In genomic region chr2:216319771-216320170, GRCh38 we compare ENCODE assay signal across 22 cellular contexts. TPM values are rescaled to one million over a fixed set of nuclear protein-coding genes. Genes with fewer than 3 reads are reported as not detected.
DNase-seq lines count a peak whose midpoint lies in the region; ATAC-seq and TF ChIP-seq lines count a peak whose summit lies in the region.
"Had no signal": no experiment of that assay in that cellular context is flagged by ENCODE, and none has a peak within 500 bp of the region (broad histone marks: within the 10 kb centered on the region; RNA-seq: fewer than 3 reads in every experiment).

No MANE protein-coding gene starts in this region.

- H3K9ac ChIP-seq in SK-N-SH: no peak overlapping the region
- H3K9ac ChIP-seq in neural progenitor cell: no peak overlapping the region

- H4K20me1 ChIP-seq in SK-N-SH (ENCODE audit: insufficient read depth) (no peaks in the 10 kb centered on the region), neural progenitor cell (ENCODE audit: low read depth) (no peaks in the 10 kb centered on the region)

- H3K4me3 Mint-ChIP-seq in neural progenitor cell: no peak overlapping the region
- H3K4me3 Mint-ChIP-seq: neural crest cell; stimulated activated effector memory CD8-positive, alpha-beta T cell treated with anti-CD3 and anti-CD28 coated beads, Interleukin-12 subunit alpha, Interleukin-12 subunit beta, amount 100 ng/mL, for 72 hours had no signal

- CTCF ChIA-PET in SK-N-SH (lab: Yijun Ruan, JAX): no interaction called here

- peak; percentile 69 for DNase-seq in ELR (ENCODE audit: low read depth)
- no peak for DNase-seq in SK-N-SH
- peak; percentile 36 for DNase-seq in glomerular visceral epithelial cell (ENCODE audit: extremely low spot score)
- DNase-seq in neural progenitor cell (ENCODE audit: low spot score): peak; percentile 79
- DNase-seq in NCI-H187 (lab: John Stamatoyannopoulos, UW): no peak
- DNase-seq in NCI-H345 treated with DMSO at 0.1 percent for 48 hours (lab: John Stamatoyannopoulos, UW; ENCODE audit: unreplicated experiment): no peak
- no peak for DNase-seq in germinal center (ENCODE audit: low spot score)
- DNase-seq: activated CD4-positive, alpha-beta T cell treated with anti-CD3 and anti-CD28 coated beads, Interleukin-2, amount 50 U/mL, for 1 hour; activated T-cell treated with anti-CD3 and anti-CD28 coated beads, Interleukin-2, amount 50 U/mL, for 48 hours; adrenal gland; BE2C; DMS153; KBM-7; NCI-H1417; NCI-H345; trophoblast cell had no signal

- H3K27ac ChIP-seq in SK-N-SH (ENCODE audit: low read depth in 2 of 2, low read length in 1 of 2) (peak overlapping the region in 1 of 2 experiments; percentile 50; a peak in 2 of 4 replicates), neural progenitor cell (no peak overlapping the region)
- H3K27ac ChIP-seq: adrenal gland, hepatocyte had no signal

- H3K4me3 ChIP-seq in SK-N-SH (ENCODE audit: low read depth in 2 of 2, low read length in 1 of 2) (no peak overlapping the region), neural progenitor cell (no peak overlapping the region)
- H3K4me3 ChIP-seq: adrenal gland, hepatocyte had no signal

- H3K4me1 Mint-ChIP-seq in neural progenitor cell: peaks cover 44% of the 10 kb centered on the region

- peaks cover 5 to 28% of the 10 kb centered on the region in 2 experiments; a peak in 3 of 4 replicates for H3K4me1 ChIP-seq in SK-N-SH (ENCODE audit: control insufficient read depth in 1 of 2, insufficient read depth in 2 of 2, low read depth in 1 of 2, low read length in 1 of 2)
- H3K4me1 ChIP-seq in neural progenitor cell: peaks cover 52% of the 10 kb centered on the region

- no peaks in the 10 kb centered on the region for H3K36me3 Mint-ChIP-seq in neural progenitor cell
- H3K36me3 Mint-ChIP-seq: stimulated activated effector memory CD8-positive, alpha-beta T cell treated with anti-CD3 and anti-CD28 coated beads, Interleukin-12 subunit alpha, Interleukin-12 subunit beta, amount 100 ng/mL, for 72 hours had no signal

- H3K27me3 ChIP-seq in SK-N-SH (ENCODE audit: insufficient read depth) (no peaks in the 10 kb centered on the region), neural progenitor cell (no peaks in the 10 kb centered on the region)
- H3K27me3 ChIP-seq: adrenal gland, BE2C had no signal

- TF ChIP-seq EP300 in SK-N-SH (IDR thresholded peaks at IDR 0.05; ENCODE audit: borderline replicate concordance in 1 of 2, low read depth in 1 of 2, low read length in 1 of 2): no peak

- H3K9me3 Mint-ChIP-seq in neural progenitor cell: no peaks in the 10 kb centered on the region
- H3K9me3 Mint-ChIP-seq: neural crest cell; stimulated activated effector memory CD8-positive, alpha-beta T cell treated with anti-CD3 and anti-CD28 coated beads, Interleukin-12 subunit alpha, Interleukin-12 subunit beta, amount 100 ng/mL, for 72 hours had no signal

- no peak overlapping the region for H2AFZ ChIP-seq in SK-N-SH (ENCODE audit: low read depth)
- H2AFZ ChIP-seq in neural progenitor cell (replicated peaks): no peak overlapping the region
- H2AFZ ChIP-seq: hepatocyte had no signal

- H3K4me2 ChIP-seq in SK-N-SH (peak overlapping the region; percentile 1; the same call in 1 of the 2 replicates), neural progenitor cell (peak overlapping the region; percentile 22)
- H3K4me2 ChIP-seq: hepatocyte had no signal

- H3K9me2 ChIP-seq in SK-N-SH: no peaks in the 10 kb centered on the region

- peaks cover 57% of the 10 kb centered on the region; the same call in 1 of the 2 replicates for H3K79me2 ChIP-seq in SK-N-SH (ENCODE audit: insufficient read depth)
- H3K79me2 ChIP-seq in neural progenitor cell (ENCODE audit: low read depth): no peaks in the 10 kb centered on the region
- H3K79me2 ChIP-seq: hepatocyte had no signal

- TF ChIP-seq RAD21 in SK-N-SH (IDR thresholded peaks at IDR 0.05; ENCODE audit: low read length): no peak

- H3K36me3 ChIP-seq in SK-N-SH (replicated peaks in 1 of 2; ENCODE audit: control insufficient read depth in 1 of 2, insufficient read depth in 2 of 2, low read length in 1 of 2) (no peaks in the 10 kb centered on the region), neural progenitor cell (no peaks in the 10 kb centered on the region)
- H3K36me3 ChIP-seq: adrenal gland, BE2C had no signal

- ATAC-seq in GM21576 (IDR thresholded peaks at IDR 0.05; ENCODE audit: unreplicated experiment): no peak
- ATAC-seq: HCT116; stimulated activated effector memory CD8-positive, alpha-beta T cell treated with anti-CD3 and anti-CD28 coated beads, Interleukin-12 subunit alpha, Interleukin-12 subunit beta, amount 100 ng/mL, for 72 hours had no signal

- H3K27me3 Mint-ChIP-seq in neural progenitor cell (ENCODE audit: insufficient read depth, low read depth): peaks cover 6% of the 10 kb centered on the region

- TF ChIP-seq CTCF in SK-N-SH (IDR thresholded peaks at IDR 0.05) (no peak), neural progenitor cell (IDR thresholded peaks at IDR 0.05) (no peak)

- POLR2A ChIA-PET in SK-N-SH (lab: Yijun Ruan, JAX): no interaction called here

- H3F3A ChIP-seq in SK-N-SH (replicated peaks; ENCODE audit: insufficient read depth) (peaks cover 27% of the 10 kb centered on the region), neural progenitor cell (ENCODE audit: low read depth) (peaks cover 53% of the 10 kb centered on the region)

- no peaks in the 10 kb centered on the region for H3K9me3 ChIP-seq in SK-N-SH
- H3K9me3 ChIP-seq in neural progenitor cell (ENCODE audit: low read depth): no peaks in the 10 kb centered on the region
- H3K9me3 ChIP-seq: adrenal gland, BE2C had no signal

- WGBS in SK-N-SH (ENCODE audit: low lambda C conversion rate): 73% methylated on average over 2 of the region's 2 CpGs

- H3K27ac Mint-ChIP-seq in neural progenitor cell: peak overlapping the region; percentile 6
- H3K27ac Mint-ChIP-seq: stimulated activated effector memory CD8-positive, alpha-beta T cell treated with anti-CD3 and anti-CD28 coated beads, Interleukin-12 subunit alpha, Interleukin-12 subunit beta, amount 100 ng/mL, for 72 hours had no signal

TF ChIP-seq in SK-N-SH, 30 proteins besides CTCF, POLR2A, EP300 and RAD21:
- no peak for TF ChIP-seq USF2 (IDR thresholded peaks at IDR 0.05; ENCODE audit: borderline replicate concordance, low read depth, low read length)
- no peak for TF ChIP-seq TEAD4 (IDR thresholded peaks at IDR 0.05; ENCODE audit: borderline replicate concordance, insufficient read depth)
- no peak for TF ChIP-seq SMC3 (IDR thresholded peaks at IDR 0.05; ENCODE audit: low read depth, low read length)
- no peak for TF ChIP-seq NFIC (IDR thresholded peaks at IDR 0.05; ENCODE audit: borderline replicate concordance)
- TF ChIP-seq FOXJ3 (CRISPR knock-in tag; IDR thresholded peaks at IDR 0.05): no peak
- TF ChIP-seq MAX (IDR thresholded peaks at IDR 0.05; ENCODE audit: low read depth): 0 out of 2 replicates have a peak, but pooled peaks have one; percentile 26
- TF ChIP-seq RCOR1 (IDR thresholded peaks at IDR 0.05; ENCODE audit: low read length): no peak
TF ChIP-seq in SK-N-SH: peak in this region for 1.

RNA-seq across cellular contexts. Expression of gene MARCHF4, which starts 52.5 kb away (rescaled TPM):
- 7.3 and 7.6 TPM in 2 replicates for polyA plus RNA-seq in SK-N-SH (2012; rRNA removed)
- 6.3 and 7.8 TPM in 2 replicates for polyA plus RNA-seq in SK-N-SH (2012; cell fraction: cytosol; rRNA removed)
- polyA plus RNA-seq in SK-N-SH (2012; cell fraction: nucleus; rRNA removed): 6.8 and 7.7 TPM in 2 replicates
- 0.26 and 0.46 TPM in 2 replicates for total RNA-seq in neural progenitor cell (ENCODE audit: low replicate concordance)
- total RNA-seq: OCI-LY7 had no signal

Comparison
In these comparisons a context has a peak if more than half of its experiments do, and no peak if none do; other contexts are left out.
1. DNase-seq: peak in ELR (single experiment), glomerular visceral epithelial cell (single experiment) and neural progenitor cell (single experiment); none in SK-N-SH (single experiment), NCI-H187 (0 of 2), NCI-H345 treated with DMSO at 0.1 percent for 48 hours (single experiment) and germinal center (single experiment).